ENCODE assay signal across 10 cellular contexts in genomic region chr15:80159811-80160569, GRCh38. TPM values are rescaled to one million over a fixed set of nuclear protein-coding genes. Genes with fewer than 3 reads are reported as not detected.
DNase-seq lines count a peak whose midpoint lies in the region; ATAC-seq and TF ChIP-seq lines count a peak whose summit lies in the region.
"Had no signal": no experiment of that assay in that cellular context is flagged by ENCODE, and none has a peak within 500 bp of the region (broad histone marks: within the 10 kb centered on the region; RNA-seq: fewer than 3 reads in every experiment).

No MANE protein-coding gene starts in this region.

- H3K4me1 ChIP-seq in GM23248 (ENCODE audit: insufficient read depth) (peaks cover 16% of the 10 kb centered on the region), lower lobe of right lung (peaks cover 42% of the 10 kb centered on the region)

- peak overlapping the region; percentile 24; the same call in 1 of the 2 replicates for H3K9ac ChIP-seq in GM23248

- H3K36me3 ChIP-seq in GM23248 (ENCODE audit: low read depth) = no peaks in the 10 kb centered on the region; the same call in 1 of the 2 replicates
- peaks cover 12% of the 10 kb centered on the region for H3K36me3 ChIP-seq in lower lobe of right lung

- H3K9me2 ChIP-seq in GM23248 (ENCODE audit: insufficient read depth) = no peaks in the 10 kb centered on the region

- H3K9me3 ChIP-seq in AG04450 (ENCODE audit: control insufficient read depth, insufficient read depth, low read length) (no peaks in the 10 kb centered on the region), GM23248 (ENCODE audit: low read depth) (no peaks in the 10 kb centered on the region), lower lobe of right lung (no peaks in the 10 kb centered on the region)
- H3K9me3 ChIP-seq in CD4-positive, alpha-beta T cell (ENCODE audit: control insufficient read depth, low read length) = no peaks in the 10 kb centered on the region

- H3K27ac ChIP-seq in AG04450 (ENCODE audit: low read depth, low read length) = peak overlapping the region; percentile 84
- H3K27ac ChIP-seq in GM23248 = peak overlapping the region; percentile 82
- peak overlapping the region; percentile 67 for H3K27ac ChIP-seq in lower lobe of right lung
- H3K27ac ChIP-seq in CD4-positive, alpha-beta T cell (ENCODE audit: low read depth, low read length) = no peak overlapping the region

- ATAC-seq in activated T-helper 17 cell treated with anti-CD3 and anti-CD28 coated beads, Interleukin-2, amount 50 U/mL, for 72 hours (replicated peaks) = peak; percentile 74
- ATAC-seq in lower lobe of right lung (peak in 1 of 2 donors; percentile 4), GM18517 (IDR thresholded peaks at IDR 0.05; ENCODE audit: unreplicated experiment) (no peak)
- ATAC-seq in CD4-positive, alpha-beta T cell (ENCODE audit: poor library complexity) = no peak

- peak overlapping the region; percentile 80; the same call in 1 of the 2 replicates for H2AFZ ChIP-seq in GM23248

- no peak overlapping the region for H3K4me3 ChIP-seq in AG04450 (ENCODE audit: low read depth, low read length)
- no peak overlapping the region for H3K4me3 ChIP-seq in GM23248
- H3K4me3 ChIP-seq in lower lobe of right lung = no peak overlapping the region

- H3K4me2 ChIP-seq in GM23248 (ENCODE audit: unreplicated experiment) = peak overlapping the region; percentile 40

- H3K36me3 Mint-ChIP-seq in activated T-helper 17 cell treated with anti-CD3 and anti-CD28 coated beads, Interleukin-2, amount 50 U/mL, for 72 hours (ENCODE audit: low read depth) = peaks cover 71% of the 10 kb centered on the region
- H3K36me3 Mint-ChIP-seq in CD4-positive, alpha-beta T cell (ENCODE audit: low read depth) = peaks cover 20% of the 10 kb centered on the region

- in situ Hi-C loops in GM23248 (cut with MboI) = no loop called here

- whole genome bisulfite sequencing in GM23248 (ENCODE audit: low coverage in 1 of 2, low lambda C conversion rate in 2 of 2, missing lambda C conversion rate in 2 of 2), 2 experiments = 77 to 81% methylated on average over 12 of the region's 12 CpGs

- CTCF ChIA-PET in AG04450 (lab: Charles Lee) = interaction anchor here (1.1 kb wide), 1 partner anchor 14 kb away, joined by 6 read pairs; no protein-coding TSS in a partner anchor
- CTCF ChIA-PET in CD4-positive, alpha-beta T cell (lab: Charles Lee) = no interaction called here

- H3K4me3 Mint-ChIP-seq in activated T-helper 17 cell treated with anti-CD3 and anti-CD28 coated beads, Interleukin-2, amount 50 U/mL, for 72 hours = peak overlapping the region; percentile 50
- H3K4me3 Mint-ChIP-seq in CD4-positive, alpha-beta T cell = no peak overlapping the region
- H3K4me3 Mint-ChIP-seq: CD4-positive, alpha-beta memory T cell had no signal

- POLR2A ChIA-PET in AG04450 (lab: Yijun Ruan, JAX) = interaction anchor here (1.2 kb wide), 3 partner anchors 8 to 236 kb away, joined by 4 to 6 read pairs (median 5); partner anchors contain the start of gene FAH
- POLR2A ChIA-PET in CD4-positive, alpha-beta T cell (lab: Charles Lee) = interaction anchor here (1.2 kb wide), 1 partner anchor 100 kb away, joined by 5 read pairs; the partner anchor contains the start of gene ZFAND6

- peak overlapping the region; percentile 77 for H3K27ac Mint-ChIP-seq in activated T-helper 17 cell treated with anti-CD3 and anti-CD28 coated beads, Interleukin-2, amount 50 U/mL, for 72 hours
- H3K27ac Mint-ChIP-seq in CD4-positive, alpha-beta T cell = no peak overlapping the region

- peaks cover 29% of the 10 kb centered on the region for H3K4me1 Mint-ChIP-seq in activated T-helper 17 cell treated with anti-CD3 and anti-CD28 coated beads, Interleukin-2, amount 50 U/mL, for 72 hours
- peaks cover 18% of the 10 kb centered on the region for H3K4me1 Mint-ChIP-seq in CD4-positive, alpha-beta T cell (ENCODE audit: low read depth)

- no peak for TF ChIP-seq CTCF in AG04450 (IDR thresholded peaks at IDR 0.05; ENCODE audit: low read depth, low read length)
- no peak for TF ChIP-seq CTCF in lower lobe of right lung (IDR thresholded peaks at IDR 0.05)
- no peak for TF ChIP-seq CTCF in CD4-positive, alpha-beta T cell (IDR thresholded peaks at IDR 0.05)

- intact Hi-C loops in lower lobe of right lung (cut with DNase I) = no loop called here
- intact Hi-C loops in CD4-positive, alpha-beta T cell (cut with DNase I, micrococcal nuclease) = no loop called here

- H3F3A ChIP-seq in GM23248 (ENCODE audit: insufficient read depth) = peaks cover 12% of the 10 kb centered on the region; the same call in 1 of the 2 replicates

- no peaks in the 10 kb centered on the region for H4K20me1 ChIP-seq in GM23248 (ENCODE audit: insufficient read depth)

- H3K9me3 Mint-ChIP-seq in activated T-helper 17 cell treated with anti-CD3 and anti-CD28 coated beads, Interleukin-2, amount 50 U/mL, for 72 hours = no peaks in the 10 kb centered on the region
- H3K9me3 Mint-ChIP-seq in CD4-positive, alpha-beta T cell = no peaks in the 10 kb centered on the region
- H3K9me3 Mint-ChIP-seq: CD4-positive, alpha-beta memory T cell had no signal

- H3K79me2 ChIP-seq in GM23248 (ENCODE audit: insufficient read depth) = peaks cover 6% of the 10 kb centered on the region; the same call in 1 of the 2 replicates

- H3K27me3 ChIP-seq in AG04450 (ENCODE audit: control insufficient read depth, insufficient read depth, low read length) (no peaks in the 10 kb centered on the region), GM23248 (replicated peaks; ENCODE audit: insufficient read depth) (no peaks in the 10 kb centered on the region), lower lobe of right lung (ENCODE audit: low read depth) (no peaks in the 10 kb centered on the region)
- H3K27me3 ChIP-seq in CD4-positive, alpha-beta T cell (ENCODE audit: control insufficient read depth, insufficient read depth, low read length) = no peaks in the 10 kb centered on the region

- H3K27me3 Mint-ChIP-seq in activated T-helper 17 cell treated with anti-CD3 and anti-CD28 coated beads, Interleukin-2, amount 50 U/mL, for 72 hours = no peaks in the 10 kb centered on the region
- H3K27me3 Mint-ChIP-seq in CD4-positive, alpha-beta T cell = no peaks in the 10 kb centered on the region
- H3K27me3 Mint-ChIP-seq: CD4-positive, alpha-beta memory T cell had no signal

- DNase-seq in AG04450 (ENCODE audit: low read depth, low spot score) (no peak), GM23248 (peak; percentile 55), lower lobe of right lung (no peak), NCI-H1048 (lab: John Stamatoyannopoulos, UW) (no peak)
- DNase-seq in central memory CD4-positive, alpha-beta T cell = no peak
- DNase-seq in CD4-positive, alpha-beta T cell = no peak
- DNase-seq: NCI-H2171 treated with DMSO at 0.1 percent for 48 hours had no signal

RNA-seq across cellular contexts. Expression of gene FAH, which starts 7.2 kb away (rescaled TPM):
- polyA plus RNA-seq in AG04450 (2011; rRNA removed) (53.0 and 59.8 TPM in 2 replicates), GM23248 (2016; fragmentation: Nextera tagmentation; extraction: Ambion mirVana) (28.8 and 32.4 TPM in 2 replicates)
- 76.4 and 105 TPM in 2 replicates for polyA minus RNA-seq in AG04450 (2011; rRNA and poly(A)+ RNA removed)
- 16.9 and 24.9 TPM in 2 replicates for total RNA-seq in GM23248 (2014; rRNA removed; shearing (Covaris generic))
- 10 to 100 TPM; 66.3 to 87.7 TPM for total RNA-seq in activated T-helper 17 cell treated with anti-CD3 and anti-CD28 coated beads, Interleukin-2, amount 50 U/mL, for 72 hours
- 25.6 TPM for total RNA-seq in lower lobe of right lung
- total RNA-seq in CD4-positive, alpha-beta T cell = 1 to 10 TPM; 2.5 to 2.6 TPM
